11 cellular contexts compared by ENCODE assay signal in genomic region chr11:116984186-116984585, GRCh38.
A peak's percentile ranks its signal among the peaks of the same experiment; 100 is the strongest.
DNase-seq lines count a peak whose midpoint lies in the region; ATAC-seq and TF ChIP-seq lines count a peak whose summit lies in the region.
"Had no signal": no experiment of that assay in that cellular context is flagged by ENCODE, and none has a peak within 500 bp of the region (broad histone marks: within the 10 kb centered on the region; RNA-seq: fewer than 3 reads in every experiment).

No MANE protein-coding gene starts in this region.

- ATAC-seq in gastroesophageal sphincter (no peak), GM21390 (IDR thresholded peaks at IDR 0.05; ENCODE audit: unreplicated experiment) (no peak), GM18858 (IDR thresholded peaks at IDR 0.05; ENCODE audit: unreplicated experiment) (no peak)

- no peak overlapping the region for H2AFZ ChIP-seq in neural progenitor cell (replicated peaks)

- H3K36me3 ChIP-seq in gastroesophageal sphincter (no peaks in the 10 kb centered on the region), suprapubic skin (no peaks in the 10 kb centered on the region), neural progenitor cell (no peaks in the 10 kb centered on the region)

- peaks cover 5% of the 10 kb centered on the region for H3K27me3 Mint-ChIP-seq in neural progenitor cell (ENCODE audit: insufficient read depth, low read depth)

- H3K79me2 ChIP-seq in neural progenitor cell (ENCODE audit: low read depth) = peaks cover 89% of the 10 kb centered on the region

- H3K9ac ChIP-seq in neural progenitor cell = no peak overlapping the region

- H3K27ac ChIP-seq in HL-60 (replicated peaks) (peak overlapping the region; percentile 80), gastroesophageal sphincter (peak overlapping the region; percentile 34 to 62 (median 58)), suprapubic skin (peak overlapping the region; percentile 42), neural progenitor cell (no peak overlapping the region)

- H3F3A ChIP-seq in neural progenitor cell (ENCODE audit: low read depth) = no peaks in the 10 kb centered on the region

- no peak for DNase-seq in HL-60 (ENCODE audit: low read depth in 1 of 2, low spot score in 1 of 2)
- DNase-seq in SK-MEL-5 (ENCODE audit: low read depth, low spot score) = peak; percentile 78
- DNase-seq in suprapubic skin (ENCODE audit: low spot score in 2 of 2) = no peak
- DNase-seq in neural progenitor cell (ENCODE audit: low spot score) = no peak
- DNase-seq: cerebellar nuclear complex, NCI-H2227 treated with DMSO at 0.1 percent for 48 hours, occipital lobe, T-helper 1 cell had no signal

- no peaks in the 10 kb centered on the region for H3K27me3 ChIP-seq in HL-60 (ENCODE audit: insufficient read depth, poor library complexity, severe bottlenecking)
- H3K27me3 ChIP-seq in gastroesophageal sphincter = no peaks in the 10 kb centered on the region
- no peaks in the 10 kb centered on the region for H3K27me3 ChIP-seq in suprapubic skin
- no peaks in the 10 kb centered on the region for H3K27me3 ChIP-seq in neural progenitor cell

- H3K4me3 Mint-ChIP-seq in neural progenitor cell = no peak overlapping the region

- H3K4me1 ChIP-seq in gastroesophageal sphincter = peaks cover 11 to 81% (median 20%) of the 10 kb centered on the region in 3 donors
- peaks cover 48% of the 10 kb centered on the region for H3K4me1 ChIP-seq in suprapubic skin
- peaks cover 5% of the 10 kb centered on the region for H3K4me1 ChIP-seq in neural progenitor cell

- H3K9me3 Mint-ChIP-seq in neural progenitor cell = no peaks in the 10 kb centered on the region

- H3K9me3 ChIP-seq in gastroesophageal sphincter (no peaks in the 10 kb centered on the region), suprapubic skin (no peaks in the 10 kb centered on the region), neural progenitor cell (ENCODE audit: low read depth) (no peaks in the 10 kb centered on the region)

- in situ Hi-C loops in SK-MEL-5 (cut with HindIII; ENCODE audit: low pct_unique_long_range_greater_than_20kb, low sequenced_read_pairs) = no loop called here

- 53 to 81% methylated on average over 4 of the region's 4 CpGs for WGBS in gastroesophageal sphincter (ENCODE audit: low coverage in 1 of 2), 2 donors
- 60% methylated on average over 4 of the region's 4 CpGs for WGBS in suprapubic skin

- H3K4me2 ChIP-seq in neural progenitor cell = no peak overlapping the region

- peaks cover 2% of the 10 kb centered on the region for H3K36me3 Mint-ChIP-seq in neural progenitor cell

- H4K20me1 ChIP-seq in neural progenitor cell (ENCODE audit: low read depth) = peaks cover 25% of the 10 kb centered on the region

- H3K4me3 ChIP-seq in HL-60 (replicated peaks; ENCODE audit: insufficient read depth, low read length) (no peak overlapping the region), gastroesophageal sphincter (no peak overlapping the region), suprapubic skin (no peak overlapping the region), neural progenitor cell (no peak overlapping the region)

- TF ChIP-seq EP300 in gastroesophageal sphincter (IDR thresholded peaks at IDR 0.05) (no peak), suprapubic skin (IDR thresholded peaks at IDR 0.05) (no peak)

- peaks cover 9% of the 10 kb centered on the region for H3K4me1 Mint-ChIP-seq in neural progenitor cell

- TF ChIP-seq POLR2A in gastroesophageal sphincter (IDR thresholded peaks at IDR 0.05) (no peak), suprapubic skin (IDR thresholded peaks at IDR 0.05) (no peak)

- no peak overlapping the region for H3K27ac Mint-ChIP-seq in neural progenitor cell

- TF ChIP-seq CTCF in HL-60 (IDR thresholded peaks at IDR 0.05; ENCODE audit: insufficient read depth, low read length) (no peak), gastroesophageal sphincter (IDR thresholded peaks at IDR 0.05) (no peak), suprapubic skin (IDR thresholded peaks at IDR 0.05) (no peak), neural progenitor cell (IDR thresholded peaks at IDR 0.05) (no peak)
